Comparison of ENCODE assay signal across 32 cellular contexts in genomic region chr20:49456646-49457045, GRCh38. TPM values are rescaled to one million over a fixed set of nuclear protein-coding genes. Genes with fewer than 3 reads are reported as not detected.
"Had no signal": no experiment of that assay in that cellular context is flagged by ENCODE, and none has a peak within 500 bp of the region (broad histone marks: within the 10 kb centered on the region; RNA-seq: fewer than 3 reads in every experiment).

No MANE protein-coding gene starts in this region.

- H3K9me3 ChIP-seq: colonic mucosa, esophagus muscularis mucosa, esophagus squamous epithelium, gastrocnemius medialis, gastroesophageal sphincter, heart left ventricle, heart right ventricle had no signal

- H3K27ac ChIP-seq: colonic mucosa, coronary artery, epithelial cell of prostate, esophagus muscularis mucosa, esophagus squamous epithelium, foreskin keratinocyte, gastrocnemius medialis, gastroesophageal sphincter, heart left ventricle, heart right ventricle had no signal

- H3K4me3 ChIP-seq: colonic mucosa, coronary artery, dorsolateral prefrontal cortex, esophagus muscularis mucosa, esophagus squamous epithelium, gastrocnemius medialis, gastroesophageal sphincter, heart left ventricle, heart right ventricle had no signal

- ATAC-seq: effector memory CD8-positive, alpha-beta T cell; esophagus mucosa; foreskin keratinocyte; gastrocnemius medialis; gastroesophageal sphincter; heart left ventricle; heart right ventricle had no signal

- H3K4me1 ChIP-seq: colonic mucosa, foreskin keratinocyte had no signal

- H3K36me3 ChIP-seq: colonic mucosa, esophagus squamous epithelium, gastrocnemius medialis, gastroesophageal sphincter, heart left ventricle, heart right ventricle had no signal

- DNase-seq: colonic mucosa; cortex of kidney; dermis blood vessel endothelial cell; effector CD4-positive, alpha-beta T cell; effector CD8-positive, alpha-beta T cell; effector memory CD4-positive, alpha-beta T cell; effector memory CD8-positive, alpha-beta T cell; endodermal cell; erythroblast; esophagus squamous epithelium; foreskin fibroblast; foreskin keratinocyte; foreskin melanocyte; gastrocnemius medialis; glutamatergic neuron; head of caudate nucleus; heart left ventricle; heart right ventricle had no signal

- FAIRE-seq: colon, endometrium, endothelial cell of umbilical vein, frontal cortex had no signal

- H3K27me3 ChIP-seq: colonic mucosa, dorsolateral prefrontal cortex, esophagus muscularis mucosa, gastrocnemius medialis, gastroesophageal sphincter, heart left ventricle had no signal

RNA-seq across cellular contexts. Expression of gene KCNB1, which starts 25.8 kb away (rescaled TPM):
- total RNA-seq: dermis blood vessel endothelial cell, dermis microvascular lymphatic vessel endothelial cell, endothelial cell of umbilical vein, epithelial cell of proximal tubule, fibroblast of villous mesenchyme, foreskin keratinocyte, glomerular endothelial cell had no signal
- polyA plus RNA-seq: endothelial cell of umbilical vein, foreskin keratinocyte had no signal
